In genomic region chr2:55581875-55582547, GRCh38 we compare ENCODE assay signal across 13 cellular contexts. TPM values are rescaled to one million over a fixed set of nuclear protein-coding genes. Genes with fewer than 3 reads are reported as not detected.
DNase-seq lines count a peak whose midpoint lies in the region; TF ChIP-seq lines count a peak whose summit lies in the region.
"Had no signal": no experiment of that assay in that cellular context is flagged by ENCODE, and none has a peak within 500 bp of the region (broad histone marks: within the 10 kb centered on the region; RNA-seq: fewer than 3 reads in every experiment).

No MANE protein-coding gene starts in this region.

- no peaks in the 10 kb centered on the region for H3K27me3 ChIP-seq in A673 (replicated peaks; ENCODE audit: insufficient read depth, low read depth, low read length, poor library complexity)
- H3K27me3 ChIP-seq in mesenchymal stem cell (ENCODE audit: control insufficient read depth in 1 of 2, insufficient read depth in 1 of 2, low read length in 2 of 2), result no peaks in the 10 kb centered on the region
- H3K27me3 ChIP-seq: SJSA1 had no signal

- no peak overlapping the region for H2BK12ac ChIP-seq in mesenchymal stem cell (ENCODE audit: low read length in 2 of 2)

- CTCF ChIA-PET in A673 (lab: Charles Lee), result no interaction called here

- peak overlapping the region; percentile 65 for H3K27ac Mint-ChIP-seq in HFFc6

- intact Hi-C loops in A673 (cut with micrococcal nuclease; ENCODE audit: unreplicated experiment), result no loop called here
- intact Hi-C loops in cardiac septum (cut with DNase I), result no loop called here

- no peak overlapping the region for H2BK15ac ChIP-seq in mesenchymal stem cell (ENCODE audit: low read depth, poor library complexity, severe bottlenecking)

- no peak overlapping the region for H2BK5ac ChIP-seq in mesenchymal stem cell (ENCODE audit: low read depth, low read length, poor library complexity, severe bottlenecking)

- H3K9me3 ChIP-seq in A673 (ENCODE audit: low read depth, low read length, poor library complexity, severe bottlenecking) (no peaks in the 10 kb centered on the region), mesenchymal stem cell (ENCODE audit: control insufficient read depth, low read length) (no peaks in the 10 kb centered on the region)
- H3K9me3 ChIP-seq: SJSA1 had no signal

- H3K4me2 ChIP-seq in mesenchymal stem cell (ENCODE audit: low read length, poor library complexity, severe bottlenecking), result no peak overlapping the region

- peak overlapping the region; percentile 53 for H3K9ac ChIP-seq in mesenchymal stem cell (ENCODE audit: low read length)

- DNase-seq in A673 (ENCODE audit: low spot score) (peak; percentile 53), HFFc6 (peak; percentile 25), caudate nucleus (lab: John Stamatoyannopoulos, UW) (peak in 5 of 61 donors; percentile 0 to 13 (median 6)), mesenchymal stem cell (peak; percentile 26), activated T-cell treated with anti-CD3 and anti-CD28 coated beads for 4 hours (no peak), KBM-7 (no peak), cardiac septum (ENCODE audit: low spot score) (no peak)
- no peak for DNase-seq in effector CD8-positive, alpha-beta T cell (lab: John Stamatoyannopoulos, UW)
- DNase-seq: activated CD4-positive, CD25-positive, alpha-beta regulatory T cell; GF-D8; Karpas-422 had no signal

- H2AFZ ChIP-seq in mesenchymal stem cell (ENCODE audit: low read depth, low read length), result no peak overlapping the region

- H3K79me1 ChIP-seq in mesenchymal stem cell (replicated peaks; ENCODE audit: low read length, poor library complexity, severe bottlenecking), result peaks cover 4% of the 10 kb centered on the region

- in situ Hi-C loops in KBM-7 (cut with MboI; ENCODE audit: low pct_unique_long_range_greater_than_20kb, low sequenced_read_pairs), result no loop called here

- no peaks in the 10 kb centered on the region for H3K9me3 Mint-ChIP-seq in HFFc6

- no peaks in the 10 kb centered on the region for H3K27me3 Mint-ChIP-seq in HFFc6 (ENCODE audit: insufficient read depth)

- H3K36me3 Mint-ChIP-seq in HFFc6 (ENCODE audit: low read depth), result peaks cover 26% of the 10 kb centered on the region

- no peak overlapping the region for H3K18ac ChIP-seq in mesenchymal stem cell (ENCODE audit: low read depth in 1 of 2, low read length in 2 of 2)

- H4K8ac ChIP-seq in mesenchymal stem cell (ENCODE audit: low read length), result no peak overlapping the region

- H3K4me1 ChIP-seq in A673 (ENCODE audit: insufficient read depth, low read length, poor library complexity, severe bottlenecking) (peaks cover 28% of the 10 kb centered on the region), mesenchymal stem cell (ENCODE audit: control insufficient read depth, insufficient read depth, low read depth, low read length) (no peaks in the 10 kb centered on the region)

- no TSS peak for BruUV-seq in A673 (replicated peaks; lab: Mats Ljungman, UMichigan)

- H3K36me3 ChIP-seq in A673 (ENCODE audit: insufficient read depth, low read length, poor library complexity, severe bottlenecking) (peaks cover 53% of the 10 kb centered on the region), mesenchymal stem cell (ENCODE audit: control insufficient read depth in 1 of 2, insufficient read depth in 2 of 2, low read depth in 1 of 2, low read length in 2 of 2) (peaks cover 0 to 67% of the 10 kb centered on the region in 2 experiments)

- WGBS in mesenchymal stem cell, result 98% methylated on average over 4 of the region's 4 CpGs

- 0 out of 2 replicates have a peak overlapping the region, but pooled peaks have one; percentile 34 for H3K4me3 Mint-ChIP-seq in HFFc6

- H3K4me3 ChIP-seq in A673 (ENCODE audit: low read depth, low read length, poor library complexity, severe bottlenecking) (no peak overlapping the region), mesenchymal stem cell (ENCODE audit: insufficient read depth in 1 of 2, low read depth in 1 of 2, low read length in 2 of 2) (no peak overlapping the region)
- H3K4me3 ChIP-seq: lung, SJSA1 had no signal

- H3K4me1 Mint-ChIP-seq in HFFc6 (ENCODE audit: low read depth), result peaks cover 52% of the 10 kb centered on the region

- POLR2A ChIA-PET in A673 (lab: Charles Lee; ENCODE audit: low non-redundant PET), result no interaction called here

- H4K91ac ChIP-seq in mesenchymal stem cell (ENCODE audit: low read length), result no peak overlapping the region

- H2BK120ac ChIP-seq in mesenchymal stem cell (ENCODE audit: low read depth, low read length), result no peak overlapping the region

- no peak overlapping the region for H2AK5ac ChIP-seq in mesenchymal stem cell (ENCODE audit: low read length, severe bottlenecking)

- H3K4ac ChIP-seq in mesenchymal stem cell (ENCODE audit: low read depth in 1 of 2, low read length in 2 of 2), result no peak overlapping the region

- no peak for TF ChIP-seq CTCF in A673 (conservative IDR thresholded peaks at IDR 0.05; ENCODE audit: low read depth, low read length)
- no peak for TF ChIP-seq CTCF in HFFc6 (IDR thresholded peaks at IDR 0.05)

- H3K27ac ChIP-seq in A673 (ENCODE audit: low read depth, low read length, poor library complexity, severe bottlenecking) (peak overlapping the region; percentile 19), caudate nucleus (ENCODE audit: low read depth, low read length) (peak overlapping the region; percentile 44), mesenchymal stem cell (ENCODE audit: low read length, poor library complexity, severe bottlenecking) (no peak overlapping the region)
- H3K27ac ChIP-seq: SJSA1 had no signal

- no peak overlapping the region for H3K23ac ChIP-seq in mesenchymal stem cell (ENCODE audit: low read length in 2 of 2)

- H3K14ac ChIP-seq in mesenchymal stem cell (ENCODE audit: low read length in 2 of 2), result no peak overlapping the region

RNA-seq across cellular contexts. Expression of gene PPP4R3B, which starts 35.4 kb away (rescaled TPM):
- total RNA-seq in A673 (2021), result 49.8 and 57.9 TPM in 2 replicates
- 10 to 100 TPM; 37.1 to 43.1 (median 39.8) TPM for total RNA-seq in HFFc6 (2021; fragmentation: NEBNext Ultra II Directional; extraction: Animal tissue kit (Norgen Biotek cat#: 25700))
- 21.6 TPM for polyA plus RNA-seq in mesenchymal stem cell (2013, experiment 1 of 2)
- polyA plus RNA-seq in mesenchymal stem cell (2013, experiment 2 of 2), result 22.2 TPM
- total RNA-seq in cardiac septum, result 29.6 TPM

Comparison
In these comparisons a context has a peak if more than half of its experiments do, and no peak if none do; other contexts are left out.
1. DNase-seq: peak in A673 (single experiment), HFFc6 (single experiment) and mesenchymal stem cell (single experiment); none in effector CD8-positive, alpha-beta T cell (single experiment), activated T-cell treated with anti-CD3 and anti-CD28 coated beads for 4 hours (single experiment), KBM-7 (single experiment) and cardiac septum (single experiment).